ENCODE assay signal across 10 cellular contexts in genomic region chr10:91591792-91592165, GRCh38. TPM values are rescaled to one million over a fixed set of nuclear protein-coding genes. Genes with fewer than 3 reads are reported as not detected.
DNase-seq lines count a peak whose midpoint lies in the region; ATAC-seq, FAIRE-seq and TF ChIP-seq lines count a peak whose summit lies in the region.
"Had no signal": no experiment of that assay in that cellular context is flagged by ENCODE, and none has a peak within 500 bp of the region (broad histone marks: within the 10 kb centered on the region; RNA-seq: fewer than 3 reads in every experiment).

No MANE protein-coding gene starts in this region.

- no peak for FAIRE-seq in pancreas (lab: Jason Lieb, UNC)
- FAIRE-seq: RCC 7860 had no signal

- H3K79me1 ChIP-seq in neuronal stem cell (ENCODE audit: low read depth, low read length) = no peaks in the 10 kb centered on the region

- 36 to 46% methylated on average over 7 of the region's 7 CpGs for WGBS in heart right ventricle, 2 donors
- 13 to 21% methylated on average over 7 of the region's 7 CpGs for WGBS in gastroesophageal sphincter (ENCODE audit: low coverage in 1 of 2), 2 donors
- 23 to 26% methylated on average over 7 of the region's 7 CpGs for WGBS in pancreas, 2 donors
- WGBS in aorta, 2 donors = 5 to 12% methylated on average over 7 of the region's 7 CpGs
- no CpG with 5 or more reads among the region's 7 CpGs for WGBS in neuronal stem cell (ENCODE audit: extremely low coverage in 2 of 2, insufficient read length in 2 of 2, insufficient replicate concordance in 1 of 2), 2 donors

- no peak overlapping the region for H3K9ac ChIP-seq in neuronal stem cell (ENCODE audit: low read depth, low read length, poor library complexity)

- H3K4me3 ChIP-seq in heart right ventricle (peak overlapping the region in 1 of 10 donors; percentile 20), gastroesophageal sphincter (no peak overlapping the region), pancreas (peak overlapping the region in 1 of 4 donors; percentile 19), aorta (ENCODE audit: low read length in 2 of 2) (no peak overlapping the region), neuronal stem cell (ENCODE audit: low read length in 2 of 2) (no peak overlapping the region)

- H3K9me3 ChIP-seq in heart right ventricle (no peaks in the 10 kb centered on the region), gastroesophageal sphincter (no peaks in the 10 kb centered on the region), pancreas (no peaks in the 10 kb centered on the region), aorta (ENCODE audit: control insufficient read depth, low read length) (no peaks in the 10 kb centered on the region), neuronal stem cell (replicated peaks in 1 of 2; ENCODE audit: control insufficient read depth in 2 of 2, insufficient read depth in 1 of 2, low read depth in 1 of 2, low read length in 2 of 2) (no peaks in the 10 kb centered on the region)

- H2AFZ ChIP-seq in neuronal stem cell (ENCODE audit: low read length) = no peak overlapping the region

- TF ChIP-seq EP300 in gastroesophageal sphincter (IDR thresholded peaks at IDR 0.05) = no peak

- ATAC-seq in heart right ventricle (no peak), Right ventricle myocardium inferior (no peak), gastroesophageal sphincter (no peak), pancreas (no peak), aorta (ENCODE audit: low FRiP score) (no peak)

- H2AK5ac ChIP-seq in neuronal stem cell (ENCODE audit: low read depth, low read length) = no peak overlapping the region

- H3K23ac ChIP-seq in neuronal stem cell (ENCODE audit: low read depth, low read length, poor library complexity) = no peak overlapping the region

- no peaks in the 10 kb centered on the region for H3K27me3 ChIP-seq in heart right ventricle
- no peaks in the 10 kb centered on the region for H3K27me3 ChIP-seq in gastroesophageal sphincter
- H3K27me3 ChIP-seq in pancreas = no peaks in the 10 kb centered on the region
- no peaks in the 10 kb centered on the region for H3K27me3 ChIP-seq in aorta (ENCODE audit: control insufficient read depth in 1 of 2, insufficient read depth in 2 of 2, low read length in 1 of 2)
- peaks cover 0 to 26% (median 2%) of the 10 kb centered on the region in 3 experiments for H3K27me3 ChIP-seq in neuronal stem cell (ENCODE audit: control insufficient read depth in 3 of 3, insufficient read depth in 3 of 3, low read depth in 1 of 3, low read length in 3 of 3)

- TF ChIP-seq CTCF in heart right ventricle (IDR thresholded peaks at IDR 0.05) (no peak), gastroesophageal sphincter (IDR thresholded peaks at IDR 0.05) (no peak), pancreas (IDR thresholded peaks at IDR 0.05) (no peak)

- no peak for TF ChIP-seq POLR2A in gastroesophageal sphincter (IDR thresholded peaks at IDR 0.05)

- H4K91ac ChIP-seq in neuronal stem cell (ENCODE audit: low read depth, low read length, poor library complexity) = no peak overlapping the region

- H3K4me2 ChIP-seq in neuronal stem cell (ENCODE audit: insufficient read depth, low read length, poor library complexity, severe bottlenecking) = no peak overlapping the region

- H2BK120ac ChIP-seq in neuronal stem cell (ENCODE audit: low read depth, low read length) = no peak overlapping the region

- H3K14ac ChIP-seq in neuronal stem cell (ENCODE audit: low read length) = no peak overlapping the region

- H3K18ac ChIP-seq in neuronal stem cell (ENCODE audit: low read length) = no peak overlapping the region

- no peak overlapping the region for H2BK5ac ChIP-seq in neuronal stem cell (ENCODE audit: low read length)

- peaks cover 22 to 86% (median 76%) of the 10 kb centered on the region in 9 donors for H3K4me1 ChIP-seq in heart right ventricle
- H3K4me1 ChIP-seq in gastroesophageal sphincter = peaks cover 46 to 95% (median 54%) of the 10 kb centered on the region in 3 donors
- H3K4me1 ChIP-seq in pancreas = peaks cover 56 to 79% (median 76%) of the 10 kb centered on the region in 3 donors
- H3K4me1 ChIP-seq in aorta (ENCODE audit: control insufficient read depth in 1 of 2, insufficient read depth in 2 of 2, low read length in 2 of 2) = peaks cover 11 to 38% of the 10 kb centered on the region in 2 donors
- peaks cover 0 to 4% of the 10 kb centered on the region in 2 donors for H3K4me1 ChIP-seq in neuronal stem cell (ENCODE audit: control insufficient read depth in 2 of 2, insufficient read depth in 1 of 2, low read depth in 1 of 2, low read length in 2 of 2)

- intact Hi-C loops in heart right ventricle (cut with DNase I) (loop anchor here in 5 of 10 donors (2.0 to 5.0 kb wide), 3 partner anchors 17 to 41 kb away; partner anchors contain the start of gene PPP1R3C (in 2 of the 5)), Right ventricle myocardium inferior (cut with DNase I) (loop anchor here (2.0 kb wide), 1 partner anchor 15 kb away; no protein-coding TSS in a partner anchor), pancreas (cut with DNase I) (loop anchor here in 1 of 3 donors (5.0 kb wide), 2 partner anchors 34 to 41 kb away; partner anchors contain the start of gene PPP1R3C), aorta (cut with DNase I) (loop anchor here (2.0 kb wide), 2 partner anchors 13 to 41 kb away; partner anchors contain the start of gene PPP1R3C (in 1 of the 2))

- H2BK15ac ChIP-seq in neuronal stem cell (ENCODE audit: low read length) = no peak overlapping the region

- H2BK12ac ChIP-seq in neuronal stem cell (ENCODE audit: low read length) = no peak overlapping the region

- H3K4ac ChIP-seq in neuronal stem cell (ENCODE audit: low read length) = no peak overlapping the region

- H3K36me3 ChIP-seq in heart right ventricle = no peaks in the 10 kb centered on the region
- H3K36me3 ChIP-seq in gastroesophageal sphincter = no peaks in the 10 kb centered on the region
- no peaks in the 10 kb centered on the region for H3K36me3 ChIP-seq in pancreas
- no peaks in the 10 kb centered on the region for H3K36me3 ChIP-seq in aorta (ENCODE audit: control insufficient read depth in 1 of 2, insufficient read depth in 2 of 2, low read length in 1 of 2)
- no peaks in the 10 kb centered on the region for H3K36me3 ChIP-seq in neuronal stem cell (replicated peaks in 1 of 2; ENCODE audit: control insufficient read depth in 2 of 2, insufficient read depth in 2 of 2, low read length in 2 of 2)

- no peak overlapping the region for H4K8ac ChIP-seq in neuronal stem cell (ENCODE audit: low read depth, low read length)

- DNase-seq in heart right ventricle (no peak), Right ventricle myocardium inferior (ENCODE audit: missing footprints) (no peak), pancreas (no peak), aorta (no peak), SKM-1 (lab: John Stamatoyannopoulos, UW; ENCODE audit: unreplicated experiment) (no peak), neuronal stem cell (ENCODE audit: low spot score) (no peak)
- DNase-seq in NK-92 treated with Interleukin-12 subunit alpha and Interleukin-12 subunit beta, amount 100 ng/mL, for 24 hours (lab: John Stamatoyannopoulos, UW) = no peak
- DNase-seq: NCI-H226 had no signal

- H3K27ac ChIP-seq in heart right ventricle = peak overlapping the region; percentile 78 to 95 (median 90)
- H3K27ac ChIP-seq in gastroesophageal sphincter = peak overlapping the region; percentile 89 to 94 (median 92)
- peak overlapping the region; percentile 56 to 88 (median 80) for H3K27ac ChIP-seq in pancreas
- H3K27ac ChIP-seq in aorta (ENCODE audit: low read depth in 1 of 2, low read length in 2 of 2) = peak overlapping the region; percentile 98
- no peak overlapping the region for H3K27ac ChIP-seq in neuronal stem cell (replicated peaks; ENCODE audit: low read length)

RNA-seq across cellular contexts. Expression of gene PPP1R3C, which starts 41.1 kb away (rescaled TPM):
- 100 to 1,000 TPM; 121 to 315 (median 190) TPM for total RNA-seq in heart right ventricle
- polyA plus RNA-seq in heart right ventricle = 10 to 100 TPM; 27.5 to 41.0 TPM
- 137 TPM for total RNA-seq in Right ventricle myocardium inferior
- total RNA-seq in gastroesophageal sphincter = 100 to 1,000 TPM in 2 of 4 donors, 10 to 100 TPM in 2; 83.3 to 162 (median 96.2) TPM
- 10 to 100 TPM in 5 of 6 donors, 1 to 10 TPM in 1; 7.1 to 27.5 (median 17.3) TPM for total RNA-seq in pancreas
- polyA plus RNA-seq in pancreas = 1 to 10 TPM; 3.8 to 5.8 TPM
- 100 to 1,000 TPM in 1 of 2 donors, 10 to 100 TPM in 1; 94.6 to 152 TPM for total RNA-seq in aorta
- 100 to 1,000 TPM in 1 of 2 donors, 10 to 100 TPM in 1; 69.2 to 288 TPM for polyA plus RNA-seq in aorta
- polyA plus RNA-seq in neuronal stem cell (2013, experiment 1 of 2) = 3.3 TPM
- polyA plus RNA-seq in neuronal stem cell (2013, experiment 2 of 2) = 3.4 TPM
